In genomic region chr6:72861935-72862432, GRCh38 we compare ENCODE assay signal across 9 cellular contexts.
A peak's percentile ranks its signal among the peaks of the same experiment; 100 is the strongest.
DNase-seq lines count a peak whose midpoint lies in the region; ATAC-seq and TF ChIP-seq lines count a peak whose summit lies in the region.
"Had no signal": no experiment of that assay in that cellular context is flagged by ENCODE, and none has a peak within 500 bp of the region (broad histone marks: within the 10 kb centered on the region; RNA-seq: fewer than 3 reads in every experiment).

No MANE protein-coding gene starts in this region.

- no peaks in the 10 kb centered on the region for H3K36me3 Mint-ChIP-seq in chondrocyte (ENCODE audit: low read depth)

- in situ Hi-C loops in KBM-7 (cut with MboI; ENCODE audit: low pct_unique_long_range_greater_than_20kb, low sequenced_read_pairs) = no loop called here

- no peaks in the 10 kb centered on the region for H3K9me3 Mint-ChIP-seq in chondrocyte (ENCODE audit: low read depth)

- DNase-seq in KBM-7 (peak; percentile 83), chondrocyte (ENCODE audit: low spot score) (no peak), skeletal muscle cell (ENCODE audit: low read depth) (peak; percentile 25), T-helper 9 cell (no peak)
- DNase-seq: activated CD4-positive, alpha-beta T cell treated with anti-CD3 and anti-CD28 coated beads for 1 hour had no signal

- no peak overlapping the region for H3K4me3 ChIP-seq in skeletal muscle cell (ENCODE audit: low read depth, low read length)

- TF ChIP-seq CTCF in chondrocyte (IDR thresholded peaks at IDR 0.05) = no peak

- ATAC-seq in GM18867 (IDR thresholded peaks at IDR 0.05; ENCODE audit: unreplicated experiment) (peak; percentile 44), GM18861 (IDR thresholded peaks at IDR 0.05; ENCODE audit: unreplicated experiment) (no peak), GM19467 (IDR thresholded peaks at IDR 0.05; ENCODE audit: unreplicated experiment) (no peak), HG02840 (IDR thresholded peaks at IDR 0.05; ENCODE audit: low FRiP score, unreplicated experiment) (no peak)

- H3K27me3 Mint-ChIP-seq in chondrocyte (ENCODE audit: low read depth) = no peaks in the 10 kb centered on the region

- no peak overlapping the region for H3K4me3 Mint-ChIP-seq in chondrocyte (ENCODE audit: unreplicated experiment)

- H3K27ac Mint-ChIP-seq in chondrocyte (ENCODE audit: unreplicated experiment) = peak overlapping the region; percentile 88

- H3K4me1 Mint-ChIP-seq in chondrocyte (ENCODE audit: low read depth) = peaks cover 66% of the 10 kb centered on the region

Comparison
In these comparisons a context has a peak if more than half of its experiments do, and no peak if none do; other contexts are left out.
1. DNase-seq: peak in KBM-7 (single experiment) and skeletal muscle cell (single experiment); none in chondrocyte (single experiment) and T-helper 9 cell (single experiment).